15 cellular contexts compared by ENCODE assay signal in the genomic region with DNA sequence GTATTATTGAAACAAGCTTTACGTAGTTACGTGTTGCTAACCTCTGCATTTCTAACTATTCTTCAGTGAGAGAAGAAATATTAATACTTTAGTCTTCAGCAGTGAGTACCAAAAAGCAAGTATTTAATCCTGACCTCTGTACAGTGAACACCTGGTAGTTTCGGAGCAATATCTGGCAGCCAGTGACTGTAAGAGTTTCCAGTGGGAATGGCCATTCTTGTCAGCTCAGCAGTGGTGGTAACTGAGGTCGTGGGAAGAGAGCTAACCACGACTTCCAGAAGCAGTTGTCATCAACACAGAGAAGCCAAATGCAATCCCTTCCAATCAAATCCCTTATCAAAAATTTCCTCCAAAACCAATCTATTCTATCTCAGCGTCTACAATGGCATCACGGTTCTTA.
A peak's percentile ranks its signal among the peaks of the same experiment; 100 is the strongest.
DNase-seq lines count a peak whose midpoint lies in the region; FAIRE-seq and TF ChIP-seq lines count a peak whose summit lies in the region.
"Had no signal": no experiment of that assay in that cellular context is flagged by ENCODE, and none has a peak within 500 bp of the region (broad histone marks: within the 10 kb centered on the region; RNA-seq: fewer than 3 reads in every experiment).

No MANE protein-coding gene starts in this region.

- H3K27me3 ChIP-seq in MM.1S (replicated peaks; ENCODE audit: insufficient read depth, low read length) (no peaks in the 10 kb centered on the region), endothelial cell of umbilical vein (ENCODE audit: control insufficient read depth in 2 of 2, insufficient read depth in 2 of 2, low read length in 2 of 2) (no peaks in the 10 kb centered on the region)
- H3K27me3 ChIP-seq: BE2C had no signal

- intact Hi-C loops in endothelial cell of umbilical vein (cut with micrococcal nuclease), result no loop called here

- no TSS peak for BruUV-seq in endothelial cell of umbilical vein (replicated peaks; lab: Mats Ljungman, UMichigan)

- H3K4me1 ChIP-seq in MM.1S (ENCODE audit: low read length) (no peaks in the 10 kb centered on the region), endothelial cell of umbilical vein (ENCODE audit: control insufficient read depth, extremely low read depth, insufficient read depth, low read length) (peaks cover 7% of the 10 kb centered on the region)
- H3K4me1 ChIP-seq: BE2C had no signal

- no peaks in the 10 kb centered on the region for H3K36me3 ChIP-seq in MM.1S (replicated peaks; ENCODE audit: insufficient read depth, low read length)
- H3K36me3 ChIP-seq in endothelial cell of umbilical vein (ENCODE audit: control insufficient read depth in 2 of 2, extremely low read depth in 1 of 2, insufficient read depth in 2 of 2, low read length in 2 of 2), result no peaks in the 10 kb centered on the region
- H3K36me3 ChIP-seq: BE2C had no signal

- dilution Hi-C loops in endothelial cell of umbilical vein (cut with MboI; ENCODE audit: extremely low pct_ligation_motif_present, low sequenced_read_pairs), result no loop called here

- no peak overlapping the region for H3K4me2 ChIP-seq in MM.1S (ENCODE audit: low read depth, low read length)
- no peak overlapping the region for H3K4me2 ChIP-seq in endothelial cell of umbilical vein (ENCODE audit: insufficient read depth, low read length)
- H3K4me2 ChIP-seq: GM23338 had no signal

- no peak for TF ChIP-seq POLR2A in endothelial cell of umbilical vein (IDR thresholded peaks at IDR 0.05; ENCODE audit: low read depth, low read length)

- TF ChIP-seq CTCF in MM.1S (IDR thresholded peaks at IDR 0.05; ENCODE audit: low read length) (no peak), endothelial cell of umbilical vein (IDR thresholded peaks at IDR 0.05; ENCODE audit: extremely low read depth in 1 of 2, insufficient read depth in 1 of 2, low read depth in 1 of 2, low read length in 2 of 2) (no peak)

- H3K9me3 ChIP-seq in MM.1S (replicated peaks; ENCODE audit: insufficient read depth, low read length) (no peaks in the 10 kb centered on the region), endothelial cell of umbilical vein (replicated peaks; ENCODE audit: control insufficient read depth, insufficient read depth, low read length) (no peaks in the 10 kb centered on the region)
- H3K9me3 ChIP-seq: BE2C had no signal

- no peaks in the 10 kb centered on the region for H3K79me2 ChIP-seq in MM.1S (ENCODE audit: low read length)
- no peaks in the 10 kb centered on the region for H3K79me2 ChIP-seq in endothelial cell of umbilical vein (ENCODE audit: control insufficient read depth, insufficient read depth, low read length)

- DNase-seq in MM.1S, result peak; percentile 7
- peak; percentile 15 for DNase-seq in astrocyte of the hippocampus (ENCODE audit: low read depth, low spot score)
- DNase-seq in endothelial cell of umbilical vein (ENCODE audit: low read depth, low spot score), result peak; percentile 72
- DNase-seq in myocyte (ENCODE audit: low read depth), result peak; percentile 68
- DNase-seq in DMS79 (lab: John Stamatoyannopoulos, UW), result no peak
- DNase-seq in D341Med (ENCODE audit: low spot score), result no peak
- DNase-seq in superior temporal gyrus (ENCODE audit: extremely low spot score), result no peak
- no peak for DNase-seq in NCI-H524 treated with DMSO at 0.1 percent for 48 hours (lab: John Stamatoyannopoulos, UW)
- DNase-seq: BE2C; CD8-positive, alpha-beta T cell; COR-L47; H7 had no signal

- no peak overlapping the region for H2AFZ ChIP-seq in MM.1S (ENCODE audit: low read length)
- H2AFZ ChIP-seq in endothelial cell of umbilical vein (ENCODE audit: low read depth, low read length), result peak overlapping the region; percentile 7
- H2AFZ ChIP-seq: GM23338 had no signal

- CTCF ChIA-PET in endothelial cell of umbilical vein (lab: Charles Lee), result no interaction called here

- no peaks in the 10 kb centered on the region for H3K9me2 ChIP-seq in MM.1S (replicated peaks; ENCODE audit: insufficient read depth, low read length)

- H3K27ac ChIP-seq in MM.1S (ENCODE audit: low read length) (no peak overlapping the region), endothelial cell of umbilical vein (ENCODE audit: insufficient read depth, low read depth, low read length) (no peak overlapping the region)
- H3K27ac ChIP-seq: HL-60 had no signal

- no peaks in the 10 kb centered on the region for H3F3A ChIP-seq in MM.1S (ENCODE audit: insufficient read depth, low read length)

- H3K4me3 ChIP-seq in MM.1S (ENCODE audit: low read length), result no peak overlapping the region
- H3K4me3 ChIP-seq in endothelial cell of umbilical vein (replicated peaks in 1 of 3; ENCODE audit: insufficient read depth in 1 of 3, low read depth in 1 of 3, low read length in 3 of 3), result no peak overlapping the region
- H3K4me3 ChIP-seq: GM23338 had no signal

- H3K9ac ChIP-seq in MM.1S (ENCODE audit: low read length) (no peak overlapping the region), endothelial cell of umbilical vein (replicated peaks; ENCODE audit: extremely low read depth, insufficient read depth, low read length) (no peak overlapping the region)

- FAIRE-seq in endothelial cell of umbilical vein (lab: Jason Lieb, UNC), result no peak
- FAIRE-seq: A204.1 had no signal

- H4K20me1 ChIP-seq in MM.1S (ENCODE audit: insufficient read depth, low read length) (no peaks in the 10 kb centered on the region), endothelial cell of umbilical vein (replicated peaks; ENCODE audit: control insufficient read depth, extremely low read depth, insufficient read depth, low read length) (no peaks in the 10 kb centered on the region)

- POLR2A ChIA-PET in endothelial cell of umbilical vein (lab: Charles Lee), result no interaction called here

- no peaks in the 10 kb centered on the region for H3K9me1 ChIP-seq in endothelial cell of umbilical vein (replicated peaks; ENCODE audit: control insufficient read depth, extremely low read depth, insufficient read depth, low read length)

TF ChIP-seq in endothelial cell of umbilical vein, 7 proteins besides CTCF, POLR2A, EP300 and RAD21:
- TF ChIP-seq, protein P1, sequence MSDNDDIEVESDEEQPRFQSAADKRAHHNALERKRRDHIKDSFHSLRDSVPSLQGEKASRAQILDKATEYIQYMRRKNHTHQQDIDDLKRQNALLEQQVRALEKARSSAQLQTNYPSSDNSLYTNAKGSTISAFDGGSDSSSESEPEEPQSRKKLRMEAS (IDR thresholded peaks at IDR 0.05; ENCODE audit: insufficient read depth, insufficient read length), result no peak
- TF ChIP-seq EZH2 (IDR thresholded peaks at IDR 0.05; ENCODE audit: borderline replicate concordance, low read depth, low read length, severe bottlenecking) (no peak), GATA2 (IDR thresholded peaks at IDR 0.05; ENCODE audit: insufficient read depth, insufficient read length, low read depth, low read length) (no peak), MYC (IDR thresholded peaks at IDR 0.05; ENCODE audit: low read depth, low read length) (no peak), JUN (IDR thresholded peaks at IDR 0.05; ENCODE audit: borderline replicate concordance, insufficient read depth, insufficient read length, low read depth) (no peak), FOS (IDR thresholded peaks at IDR 0.05; ENCODE audit: borderline replicate concordance, insufficient read depth, low read length) (no peak), POLR2AphosphoS5 (IDR thresholded peaks at IDR 0.05; ENCODE audit: insufficient read depth, low read depth, low read length) (no peak)

Comparison
In these comparisons a context has a peak if more than half of its experiments do, and no peak if none do; other contexts are left out.
1. DNase-seq: peak in MM.1S (single experiment), astrocyte of the hippocampus (single experiment), endothelial cell of umbilical vein (single experiment) and myocyte (single experiment); none in DMS79 (single experiment), D341Med (single experiment), superior temporal gyrus (single experiment) and NCI-H524 treated with DMSO at 0.1 percent for 48 hours (single experiment).